Comparison of ENCODE assay signal across 14 cellular contexts in the genomic region with DNA sequence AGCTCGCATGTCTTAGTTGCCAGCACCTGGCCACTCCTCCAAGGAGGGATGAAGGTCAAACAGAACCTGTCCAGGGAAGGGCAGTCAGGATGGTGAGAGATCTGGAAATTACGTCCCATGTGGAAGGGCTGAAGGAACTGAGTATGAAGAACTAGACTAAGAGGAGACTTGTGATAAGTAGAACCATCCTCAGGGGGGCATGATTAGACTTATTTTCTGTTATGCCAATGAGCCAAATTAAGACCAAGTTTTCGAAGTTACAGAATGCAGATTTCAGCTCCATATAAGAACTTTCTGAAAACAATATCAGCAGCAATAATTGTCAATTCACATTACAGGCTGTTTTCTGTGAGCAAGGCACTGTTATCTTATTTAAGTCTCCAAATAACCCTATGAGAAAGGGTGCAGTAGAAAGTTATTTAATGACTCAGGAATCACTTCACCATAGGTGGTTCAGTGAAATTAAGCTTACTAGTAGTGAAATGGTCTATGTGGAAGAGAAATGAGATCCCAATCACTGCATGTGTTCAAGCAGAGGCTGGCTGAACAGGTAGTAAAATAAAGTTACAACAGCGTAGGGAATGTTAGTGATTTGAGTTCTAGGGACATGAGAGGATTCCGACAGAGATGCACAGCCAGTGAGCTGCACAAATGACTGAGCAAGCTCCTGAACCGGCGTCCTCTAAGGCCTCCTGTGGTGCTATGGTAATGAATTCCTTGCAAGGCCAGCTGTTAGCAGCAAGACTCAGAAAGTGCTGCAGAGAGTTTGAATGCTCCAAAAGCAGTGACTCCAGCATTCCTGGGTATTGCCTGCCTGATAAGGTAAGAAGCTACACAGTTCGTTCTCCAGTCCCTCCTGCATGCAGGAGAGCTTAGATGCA. TPM values are rescaled to one million over a fixed set of nuclear protein-coding genes. Genes with fewer than 3 reads are reported as not detected.
DNase-seq lines count a peak whose midpoint lies in the region; FAIRE-seq and TF ChIP-seq lines count a peak whose summit lies in the region.
"Had no signal": no experiment of that assay in that cellular context is flagged by ENCODE, and none has a peak within 500 bp of the region (broad histone marks: within the 10 kb centered on the region; RNA-seq: fewer than 3 reads in every experiment).

No MANE protein-coding gene starts in this region.

- no peak overlapping the region for H3K9ac ChIP-seq in mammary epithelial cell (ENCODE audit: insufficient read depth, low read length)

- no peak overlapping the region for H3K4me2 ChIP-seq in mammary epithelial cell (ENCODE audit: insufficient read depth, low read depth, low read length)

- no peak overlapping the region for H3K27ac ChIP-seq in mammary epithelial cell (ENCODE audit: insufficient read depth, low read depth, low read length)
- H3K27ac ChIP-seq in sigmoid colon = no peak overlapping the region
- H3K27ac ChIP-seq: adrenal gland, esophagus squamous epithelium, tibial nerve had no signal

- no peaks in the 10 kb centered on the region for H3K27me3 ChIP-seq in bronchial epithelial cell (ENCODE audit: control insufficient read depth, insufficient read depth, low read length)
- H3K27me3 ChIP-seq in mammary epithelial cell (ENCODE audit: insufficient read depth, low read length) = no peaks in the 10 kb centered on the region
- H3K27me3 ChIP-seq in sigmoid colon = no peaks in the 10 kb centered on the region
- H3K27me3 ChIP-seq: adrenal gland, tibial nerve had no signal

- FAIRE-seq in bronchial epithelial cell (lab: Jason Lieb, UNC) (peak; percentile 32), GM12892 (lab: Jason Lieb, UNC) (no peak)

- intact Hi-C loops in mammary epithelial cell (cut with micrococcal nuclease) = no loop called here
- intact Hi-C loops in sigmoid colon (cut with DNase I) = loop anchor here (10.0 kb wide), 1 partner anchor 690 kb away; no protein-coding TSS in a partner anchor

- BruUV-seq in mammary epithelial cell (replicated peaks; lab: Mats Ljungman, UMichigan) = no TSS peak

- H2AFZ ChIP-seq in mammary epithelial cell (ENCODE audit: low read depth, low read length) = no peak overlapping the region

- peak; percentile 44 for DNase-seq in NOMO-1 treated with DMSO at 0.1 percent for 48 hours (lab: John Stamatoyannopoulos, UW; ENCODE audit: unreplicated experiment)
- DNase-seq in NOMO-1 treated with dmso at 0.1 percent for 144 hours (lab: John Stamatoyannopoulos, UW; ENCODE audit: unreplicated experiment) = no peak
- DNase-seq in NCI-H146 (lab: John Stamatoyannopoulos, UW) = peak; percentile 56
- no peak for DNase-seq in bronchial epithelial cell (ENCODE audit: low read depth)
- peak; percentile 34 for DNase-seq in renal cortical epithelial cell (ENCODE audit: low read depth)
- DNase-seq in GM12892 (ENCODE audit: insufficient read length) = no peak
- no peak for DNase-seq in mammary epithelial cell
- no peak for DNase-seq in sigmoid colon
- DNase-seq: activated CD4-positive, alpha-beta T cell treated with anti-CD3 and anti-CD28 coated beads, Interleukin-2, amount 50 U/mL, for 1 hour; adrenal gland; esophagus squamous epithelium; NCI-H1092 treated with DMSO at 0.1 percent for 48 hours; posterior cingulate gyrus had no signal

- CTCF ChIA-PET in mammary epithelial cell (lab: Charles Lee; ENCODE audit: low non-redundant PET) = interaction anchor here (0.5 kb wide), 1 partner anchor 259 kb away, joined by 3 read pairs; no protein-coding TSS in a partner anchor

- dilution Hi-C loops in mammary epithelial cell (cut with HindIII; ENCODE audit: low sequenced_read_pairs) = no loop called here

- no peaks in the 10 kb centered on the region for H3K9me3 ChIP-seq in mammary epithelial cell (replicated peaks; ENCODE audit: insufficient read depth, low read length)
- no peaks in the 10 kb centered on the region for H3K9me3 ChIP-seq in sigmoid colon
- H3K9me3 ChIP-seq: adrenal gland, esophagus squamous epithelium, tibial nerve had no signal

- in situ Hi-C loops in mammary epithelial cell (cut with MboI; ENCODE audit: low sequenced_read_pairs in 2 of 2) = no loop called here

- H3K79me2 ChIP-seq in mammary epithelial cell (ENCODE audit: insufficient read depth, low read length) = peaks cover 5% of the 10 kb centered on the region

- TF ChIP-seq CTCF in bronchial epithelial cell (IDR thresholded peaks at IDR 0.05; ENCODE audit: insufficient read depth, low read length, severe bottlenecking) (no peak), mammary epithelial cell (conservative IDR thresholded peaks at IDR 0.05 in 1 of 2, IDR thresholded peaks at IDR 0.05 in 1 of 2; ENCODE audit: extremely low read depth in 1 of 2, insufficient read depth in 1 of 2, low read depth in 1 of 2, low read length in 2 of 2) (no peak), sigmoid colon (IDR thresholded peaks at IDR 0.05) (no peak)

- no peaks in the 10 kb centered on the region for H3K36me3 ChIP-seq in bronchial epithelial cell (ENCODE audit: control insufficient read depth, insufficient read depth, low read length)
- H3K36me3 ChIP-seq in mammary epithelial cell (ENCODE audit: insufficient read depth, low read length) = no peaks in the 10 kb centered on the region
- no peaks in the 10 kb centered on the region for H3K36me3 ChIP-seq in sigmoid colon
- H3K36me3 ChIP-seq: adrenal gland, esophagus squamous epithelium, tibial nerve had no signal

- no peak for TF ChIP-seq EP300 in sigmoid colon (IDR thresholded peaks at IDR 0.05)

- H3K4me3 ChIP-seq in bronchial epithelial cell (ENCODE audit: low read depth, low read length) = no peak overlapping the region
- H3K4me3 ChIP-seq in mammary epithelial cell (replicated peaks in 1 of 3; ENCODE audit: insufficient read depth in 1 of 3, low read depth in 2 of 3, low read length in 3 of 3) = no peak overlapping the region
- no peak overlapping the region for H3K4me3 ChIP-seq in sigmoid colon
- H3K4me3 ChIP-seq: adrenal gland, esophagus squamous epithelium, tibial nerve had no signal

- TF ChIP-seq POLR2A in GM12892 (IDR thresholded peaks at IDR 0.05; ENCODE audit: low read depth, low read length) (no peak), sigmoid colon (IDR thresholded peaks at IDR 0.05) (no peak)

- no peaks in the 10 kb centered on the region for H4K20me1 ChIP-seq in mammary epithelial cell (ENCODE audit: insufficient read depth, low read length)

- 82% methylated on average over 6 of the region's 8 CpGs for WGBS in mammary epithelial cell (ENCODE audit: low coverage, missing lambda C conversion rate)
- WGBS in sigmoid colon, 2 donors = 79 to 88% methylated on average over 8 of the region's 8 CpGs

- H3K4me1 ChIP-seq in mammary epithelial cell (ENCODE audit: insufficient read depth, low read length) = no peaks in the 10 kb centered on the region
- peaks cover 0 to 8% (median 7%) of the 10 kb centered on the region in 4 donors for H3K4me1 ChIP-seq in sigmoid colon

RNA-seq across cellular contexts. Expression of gene DYM, which starts 4.5 kb away (rescaled TPM):
- total RNA-seq in bronchial epithelial cell (24.3 and 26.1 TPM in 2 replicates), renal cortical epithelial cell (28.2 and 30.6 TPM in 2 replicates), mammary epithelial cell (10 to 100 TPM; 45.5 to 58.0 TPM), sigmoid colon (100 to 1,000 TPM in 1 of 4 donors, 10 to 100 TPM in 3; 53.9 to 123 (median 81.8) TPM)
- polyA plus RNA-seq in GM12892 (2012; ENCODE audit: missing spikeins) = 46.6 TPM
- polyA plus RNA-seq in mammary epithelial cell (24.2 TPM), sigmoid colon (10 to 100 TPM; 13.8 to 16.6 (median 13.9) TPM)
- 130 TPM for polyA minus RNA-seq in mammary epithelial cell

RNA-seq across cellular contexts. Expression of gene C18orf32, which starts 22.1 kb away (rescaled TPM):
- 9.0 and 14.3 TPM in 2 replicates for total RNA-seq in bronchial epithelial cell
- total RNA-seq in renal cortical epithelial cell = 32.0 and 42.2 TPM in 2 replicates
- 43.9 TPM for polyA plus RNA-seq in GM12892 (2012; ENCODE audit: missing spikeins)
- total RNA-seq in mammary epithelial cell = 10 to 100 TPM; 17.3 to 32.2 TPM
- polyA plus RNA-seq in mammary epithelial cell = 12.1 TPM
- 1.7 TPM for polyA minus RNA-seq in mammary epithelial cell
- total RNA-seq in sigmoid colon = 10 to 100 TPM; 29.1 to 57.8 (median 45.8) TPM
- polyA plus RNA-seq in sigmoid colon = 10 to 100 TPM; 58.4 to 68.7 (median 64.9) TPM

RNA-seq across cellular contexts. Expression of gene RPL17, which starts 27.3 kb away (rescaled TPM):
- 2,687 and 3,922 TPM in 2 replicates for total RNA-seq in bronchial epithelial cell
- total RNA-seq in renal cortical epithelial cell = 1,479 and 2,124 TPM in 2 replicates
- polyA plus RNA-seq in GM12892 (2012; ENCODE audit: missing spikeins) = 4,541 TPM
- total RNA-seq in mammary epithelial cell = 1,000 to 10,000 TPM; 1,496 to 1,607 TPM
- polyA plus RNA-seq in mammary epithelial cell = 3,892 TPM
- polyA minus RNA-seq in mammary epithelial cell = 979 TPM
- 1,000 to 10,000 TPM; 2,588 to 3,861 (median 3,027) TPM for total RNA-seq in sigmoid colon
- 1,000 to 10,000 TPM; 2,394 to 4,238 (median 2,434) TPM for polyA plus RNA-seq in sigmoid colon

Comparison
In these comparisons a context has a peak if more than half of its experiments do, and no peak if none do; other contexts are left out.
1. DNase-seq: peak in NOMO-1 treated with DMSO at 0.1 percent for 48 hours (single experiment), NCI-H146 (single experiment) and renal cortical epithelial cell (single experiment); none in NOMO-1 treated with dmso at 0.1 percent for 144 hours (single experiment), bronchial epithelial cell (single experiment), GM12892 (single experiment), mammary epithelial cell (single experiment) and sigmoid colon (single experiment).